8 cellular contexts compared by ENCODE assay signal in genomic region chr7:47227762-47228177, GRCh38.
A peak's percentile ranks its signal among the peaks of the same experiment; 100 is the strongest.
DNase-seq lines count a peak whose midpoint lies in the region; ATAC-seq and TF ChIP-seq lines count a peak whose summit lies in the region.

No MANE protein-coding gene starts in this region.

- POLR2A ChIA-PET in BJ (lab: Charles Lee), result no interaction called here

- H3K4me3 ChIP-seq in BJ (ENCODE audit: low read depth, low read length) (no peak overlapping the region), epithelial cell of proximal tubule (ENCODE audit: low read depth, low read length) (no peak overlapping the region)

- DNase-seq in BJ (ENCODE audit: low read depth), result peak; percentile 33
- peak; percentile 47 for DNase-seq in epithelial cell of proximal tubule (ENCODE audit: low read depth)
- DNase-seq in posterior cingulate gyrus, result no peak
- no peak for DNase-seq in GDM1 (lab: John Stamatoyannopoulos, UW)
- DNase-seq in activated CD8-positive, alpha-beta memory T cell treated with anti-CD3 and anti-CD28 coated beads, Interleukin-2, amount 50 U/mL, for 48 hours, result no peak
- no peak for DNase-seq in NCI-H2196 treated with DMSO at 0.1 percent for 48 hours (lab: John Stamatoyannopoulos, UW; ENCODE audit: unreplicated experiment)

- CTCF ChIA-PET in BJ (lab: Yijun Ruan, JAX), result interaction anchor here (1.4 kb wide), 1 partner anchor 26 kb away, joined by 5 read pairs; no protein-coding TSS in a partner anchor

- TF ChIP-seq CTCF in BJ (IDR thresholded peaks at IDR 0.05; ENCODE audit: insufficient read depth, low read depth, low read length) (no peak), epithelial cell of proximal tubule (conservative IDR thresholded peaks at IDR 0.05; ENCODE audit: low read depth, low read length) (no peak)

- no peaks in the 10 kb centered on the region for H3K36me3 ChIP-seq in BJ (ENCODE audit: control insufficient read depth, insufficient read depth, low read length)

- ATAC-seq in GM21381 (IDR thresholded peaks at IDR 0.05; ENCODE audit: unreplicated experiment) (peak; percentile 78), HG03521 (IDR thresholded peaks at IDR 0.05; ENCODE audit: unreplicated experiment) (peak; percentile 50)

- no peaks in the 10 kb centered on the region; the same call in 1 of the 2 replicates for H3K27me3 ChIP-seq in BJ (ENCODE audit: control insufficient read depth, insufficient read depth, low read length)

- intact Hi-C loops in posterior cingulate gyrus (cut with DNase I), result no loop called here

Comparison
In these comparisons a context has a peak if more than half of its experiments do, and no peak if none do; other contexts are left out.
1. DNase-seq: peak in BJ (single experiment) and epithelial cell of proximal tubule (single experiment); none in posterior cingulate gyrus (0 of 10), GDM1 (single experiment), activated CD8-positive, alpha-beta memory T cell treated with anti-CD3 and anti-CD28 coated beads, Interleukin-2, amount 50 U/mL, for 48 hours (single experiment) and NCI-H2196 treated with DMSO at 0.1 percent for 48 hours (single experiment).